In genomic region chr16:78791011-78791410, GRCh38 we compare ENCODE assay signal across 15 cellular contexts.
"Had no signal": no experiment of that assay in that cellular context is flagged by ENCODE, and none has a peak within 500 bp of the region (broad histone marks: within the 10 kb centered on the region; RNA-seq: fewer than 3 reads in every experiment).

No MANE protein-coding gene starts in this region.

- H3K27ac Mint-ChIP-seq: activated naive CD8-positive, alpha-beta T cell had no signal

- H3K27me3 ChIP-seq: breast epithelium, esophagus muscularis mucosa, neutrophil, tibial nerve, vagina had no signal

- H3K4me1 Mint-ChIP-seq: naive B cell had no signal

- H3K27me3 Mint-ChIP-seq: activated naive CD8-positive, alpha-beta T cell; naive B cell had no signal

- H3K4me3 ChIP-seq: breast epithelium, esophagus muscularis mucosa, lung, tibial nerve, vagina had no signal

- H3K4me1 ChIP-seq: breast epithelium, esophagus muscularis mucosa, tibial nerve had no signal

- ATAC-seq: left cardiac atrium, SK-N-SH treated with all-trans-retinoic acid at 6 μM for 48 hours had no signal

- H3K36me3 Mint-ChIP-seq: immature natural killer cell had no signal

- H3K27ac ChIP-seq: breast epithelium, esophagus muscularis mucosa, neutrophil, tibial nerve, vagina had no signal

- H3K36me3 ChIP-seq: breast epithelium, esophagus muscularis mucosa, neutrophil, tibial nerve, vagina had no signal

- H3K9me3 Mint-ChIP-seq: immature natural killer cell had no signal

- H3K9me3 ChIP-seq: breast epithelium, esophagus muscularis mucosa, neutrophil, tibial nerve, vagina had no signal

- DNase-seq: anterior cingulate cortex, foreskin fibroblast, glutamatergic neuron, left cardiac atrium, naive B cell, retina had no signal

- H3K4me3 Mint-ChIP-seq: activated naive CD8-positive, alpha-beta T cell; naive B cell had no signal
